Comparison of ENCODE assay signal across 12 cellular contexts in the genomic region with DNA sequence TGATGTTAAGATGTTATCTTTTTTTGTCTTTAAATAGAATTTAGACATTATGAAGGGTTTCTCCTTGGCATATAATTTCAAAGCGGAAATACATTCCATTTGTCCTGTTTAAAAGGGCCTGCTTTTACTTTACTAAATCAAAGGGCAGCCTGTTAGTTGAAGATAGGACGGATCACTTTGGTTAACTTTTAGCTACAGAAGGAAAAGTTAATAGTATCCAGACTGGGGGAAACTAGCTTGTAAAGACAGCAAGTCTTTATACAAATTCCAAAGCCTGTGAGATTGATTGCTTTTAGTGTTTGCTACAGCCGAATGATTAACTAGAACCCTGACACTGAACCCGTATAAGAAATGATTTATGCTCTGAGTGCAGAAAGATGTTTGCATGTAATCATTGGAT.
"Had no signal": no experiment of that assay in that cellular context is flagged by ENCODE, and none has a peak within 500 bp of the region (broad histone marks: within the 10 kb centered on the region; RNA-seq: fewer than 3 reads in every experiment).

No MANE protein-coding gene starts in this region.

- H3K4me1 ChIP-seq: spleen, suprapubic skin, upper lobe of left lung had no signal

- H3K4me1 Mint-ChIP-seq: activated CD4-positive, alpha-beta memory T cell treated with anti-CD3 and anti-CD28 coated beads, Interleukin-2, amount 10 ng/mL, durations not matched to agents 7 days and 5 days; activated CD4-positive, alpha-beta T cell treated with anti-CD3 and anti-CD28 coated beads for 36 hours; activated naive CD4-positive, alpha-beta T cell treated with anti-CD3 and anti-CD28 coated beads, Interleukin-2, amount 10 ng/mL, durations not matched to agents 7 days and 5 days; T-helper 17 cell had no signal

- H3K4me3 ChIP-seq: dorsolateral prefrontal cortex, spleen, suprapubic skin, upper lobe of left lung had no signal

- H3K36me3 ChIP-seq: spleen, suprapubic skin, upper lobe of left lung had no signal

- H3K4me3 Mint-ChIP-seq: activated CD4-positive, alpha-beta memory T cell treated with anti-CD3 and anti-CD28 coated beads, Interleukin-2, amount 10 ng/mL, durations not matched to agents 7 days and 5 days; activated CD4-positive, alpha-beta T cell treated with anti-CD3 and anti-CD28 coated beads for 36 hours; activated naive CD4-positive, alpha-beta T cell treated with anti-CD3 and anti-CD28 coated beads, Interleukin-2, amount 10 ng/mL, durations not matched to agents 7 days and 5 days; activated T-cell treated with anti-CD3 and anti-CD28 coated beads, Interleukin-2, amount 50 U/mL, for 24 hours; stimulated activated naive CD8-positive, alpha-beta T cell treated with anti-CD3 and anti-CD28 coated beads, Interleukin-15, Interleukin-2, amounts not matched to agents 100 ng/mL and 50 ng/mL, for 24 hours; T-helper 17 cell had no signal

- ATAC-seq: activated CD4-positive, alpha-beta T cell treated with anti-CD3 and anti-CD28 coated beads for 36 hours; sciatic nerve; T-helper 17 cell had no signal

- H3K36me3 Mint-ChIP-seq: activated naive CD4-positive, alpha-beta T cell treated with anti-CD3 and anti-CD28 coated beads, Interleukin-2, amount 10 ng/mL, durations not matched to agents 7 days and 5 days had no signal

- H3K27me3 Mint-ChIP-seq: activated naive CD4-positive, alpha-beta T cell treated with anti-CD3 and anti-CD28 coated beads, Interleukin-2, amount 10 ng/mL, durations not matched to agents 7 days and 5 days; stimulated activated naive CD8-positive, alpha-beta T cell treated with anti-CD3 and anti-CD28 coated beads, Interleukin-15, Interleukin-2, amounts not matched to agents 100 ng/mL and 50 ng/mL, for 24 hours had no signal

- DNase-seq: activated CD4-positive, alpha-beta memory T cell treated with anti-CD3 and anti-CD28 coated beads, Interleukin-2, amount 10 ng/mL, durations not matched to agents 7 days and 5 days; activated CD4-positive, alpha-beta T cell treated with anti-CD3 and anti-CD28 coated beads for 36 hours; activated naive CD4-positive, alpha-beta T cell treated with anti-CD3 and anti-CD28 coated beads, Interleukin-2, amount 10 ng/mL, durations not matched to agents 7 days and 5 days; activated T-cell treated with anti-CD3 and anti-CD28 coated beads, Interleukin-2, amount 50 U/mL, for 24 hours; dorsolateral prefrontal cortex; spleen; T-helper 17 cell; upper lobe of left lung had no signal

- FAIRE-seq: endometrium had no signal

- H3K9me3 Mint-ChIP-seq: activated CD4-positive, alpha-beta memory T cell treated with anti-CD3 and anti-CD28 coated beads, Interleukin-2, amount 10 ng/mL, durations not matched to agents 7 days and 5 days; activated naive CD4-positive, alpha-beta T cell treated with anti-CD3 and anti-CD28 coated beads, Interleukin-2, amount 10 ng/mL, durations not matched to agents 7 days and 5 days; activated T-cell treated with anti-CD3 and anti-CD28 coated beads, Interleukin-2, amount 50 U/mL, for 24 hours; stimulated activated naive CD8-positive, alpha-beta T cell treated with anti-CD3 and anti-CD28 coated beads, Interleukin-15, Interleukin-2, amounts not matched to agents 100 ng/mL and 50 ng/mL, for 24 hours had no signal

- H3K27ac Mint-ChIP-seq: activated CD4-positive, alpha-beta memory T cell treated with anti-CD3 and anti-CD28 coated beads, Interleukin-2, amount 10 ng/mL, durations not matched to agents 7 days and 5 days; activated CD4-positive, alpha-beta T cell treated with anti-CD3 and anti-CD28 coated beads for 36 hours; activated naive CD4-positive, alpha-beta T cell treated with anti-CD3 and anti-CD28 coated beads, Interleukin-2, amount 10 ng/mL, durations not matched to agents 7 days and 5 days; activated T-cell treated with anti-CD3 and anti-CD28 coated beads, Interleukin-2, amount 50 U/mL, for 24 hours; stimulated activated naive CD8-positive, alpha-beta T cell treated with anti-CD3 and anti-CD28 coated beads, Interleukin-15, Interleukin-2, amounts not matched to agents 100 ng/mL and 50 ng/mL, for 24 hours; T-helper 17 cell had no signal

- H3K27me3 ChIP-seq: dorsolateral prefrontal cortex, spleen, suprapubic skin, upper lobe of left lung had no signal

- H3K27ac ChIP-seq: dorsolateral prefrontal cortex, suprapubic skin, upper lobe of left lung had no signal

- H3K9me3 ChIP-seq: spleen, suprapubic skin, upper lobe of left lung had no signal
